In the genomic region with DNA sequence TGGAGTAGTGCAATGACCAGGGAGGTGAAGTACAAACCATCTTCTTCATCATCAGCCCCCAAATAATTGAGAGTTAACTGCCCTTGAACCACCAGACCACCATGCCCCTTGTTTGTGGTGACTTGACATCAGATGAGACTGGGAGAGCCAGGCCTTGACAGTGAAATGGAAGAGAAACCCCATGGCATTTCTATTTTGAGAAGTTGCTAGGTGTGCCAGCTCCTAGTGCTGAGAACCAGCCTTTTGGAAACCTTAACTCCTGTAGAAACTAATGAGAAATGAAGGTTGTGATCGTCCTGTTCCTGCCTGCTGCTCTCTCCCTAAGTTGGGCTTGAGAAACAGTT, we compare ENCODE assay signal across 15 cellular contexts. TPM values are rescaled to one million over a fixed set of nuclear protein-coding genes. Genes with fewer than 3 reads are reported as not detected.
DNase-seq lines count a peak whose midpoint lies in the region; ATAC-seq and TF ChIP-seq lines count a peak whose summit lies in the region.
"Had no signal": no experiment of that assay in that cellular context is flagged by ENCODE, and none has a peak within 500 bp of the region (broad histone marks: within the 10 kb centered on the region; RNA-seq: fewer than 3 reads in every experiment).

No MANE protein-coding gene starts in this region.

- POLR2A ChIA-PET in CD4-positive, alpha-beta T cell (lab: Charles Lee): interaction anchor here (3.6 kb wide), 1 partner anchor 28 kb away, joined by 32 read pairs; no protein-coding TSS in a partner anchor

- no peak for ATAC-seq in CD4-positive, alpha-beta T cell (ENCODE audit: poor library complexity)
- ATAC-seq in right cardiac atrium: no peak
- ATAC-seq: T-cell had no signal

- intact Hi-C loops in CD4-positive, alpha-beta T cell (cut with DNase I, micrococcal nuclease): loop anchor here in 1 of 2 experiments (5.0 kb wide), 2 partner anchors 172 to 323 kb away; a partner anchor contains a TSS
- intact Hi-C loops in right cardiac atrium (cut with DNase I): no loop called here

- H3K9ac ChIP-seq in skeletal muscle tissue (ENCODE audit: low read depth in 1 of 3, low read length in 3 of 3): peak overlapping the region; percentile 74 to 88 (median 77)

- 46% methylated on average over 1 of the region's 1 CpG for WGBS in right cardiac atrium

- H3K36me3 ChIP-seq in Peyer's patch (no peaks in the 10 kb centered on the region), skeletal muscle tissue (ENCODE audit: control insufficient read depth in 3 of 3, insufficient read depth in 3 of 3, low read length in 3 of 3) (peaks cover 0 to 2% (median 0%) of the 10 kb centered on the region in 3 donors)

- no peaks in the 10 kb centered on the region for H3K9me3 ChIP-seq in CD4-positive, alpha-beta T cell (ENCODE audit: control insufficient read depth, low read length)
- no peaks in the 10 kb centered on the region for H3K9me3 ChIP-seq in Peyer's patch
- no peaks in the 10 kb centered on the region for H3K9me3 ChIP-seq in right cardiac atrium (ENCODE audit: control insufficient read depth, low read length)
- H3K9me3 ChIP-seq in skeletal muscle tissue (ENCODE audit: control insufficient read depth in 3 of 3, low read length in 3 of 3): no peaks in the 10 kb centered on the region

- H3K27me3 ChIP-seq in CD4-positive, alpha-beta T cell (ENCODE audit: control insufficient read depth, insufficient read depth, low read length): no peaks in the 10 kb centered on the region
- H3K27me3 ChIP-seq in Peyer's patch: no peaks in the 10 kb centered on the region
- no peaks in the 10 kb centered on the region for H3K27me3 ChIP-seq in right cardiac atrium (ENCODE audit: control insufficient read depth, insufficient read depth)
- no peaks in the 10 kb centered on the region for H3K27me3 ChIP-seq in skeletal muscle tissue (ENCODE audit: control insufficient read depth in 3 of 3, insufficient read depth in 3 of 3, low read length in 3 of 3)

- CTCF ChIA-PET in CD4-positive, alpha-beta T cell (lab: Charles Lee): no interaction called here

- no peak for DNase-seq in CD4-positive, alpha-beta T cell
- DNase-seq in Peyer's patch (no peak), right cardiac atrium (no peak), NCI-H128 (lab: John Stamatoyannopoulos, UW; ENCODE audit: unreplicated experiment) (no peak), GF-D8 (lab: John Stamatoyannopoulos, UW) (no peak)
- no peak for DNase-seq in stimulated activated CD4-positive, alpha-beta T cell treated with anti-CD3 and anti-CD28 coated beads, Interleukin-12 subunit alpha, Interleukin-12 subunit beta, amount 100 ng/mL, for 4 hours
- DNase-seq in stimulated activated CD4-positive, alpha-beta T cell treated with anti-CD3 and anti-CD28 coated beads, Interleukin-4, amount 100 ng/mL, for 24 hours: no peak
- DNase-seq: activated T-cell treated with anti-CD3 and anti-CD28 coated beads, Interleukin-2, amount 50 U/mL, for 24 hours; amniotic stem cell; DMS79; effector CD4-positive, alpha-beta T cell; foreskin fibroblast; GOT3; T-cell had no signal

- no peak overlapping the region for H3K27ac Mint-ChIP-seq in CD4-positive, alpha-beta T cell
- H3K27ac Mint-ChIP-seq: activated T-cell treated with anti-CD3 and anti-CD28 coated beads, Interleukin-2, amount 50 U/mL, for 24 hours had no signal

- no peak overlapping the region for H3K4me3 ChIP-seq in Peyer's patch
- no peak overlapping the region for H3K4me3 ChIP-seq in right cardiac atrium (ENCODE audit: low read length)
- H3K4me3 ChIP-seq in skeletal muscle tissue (ENCODE audit: low read length in 3 of 3): peak overlapping the region; percentile 13 to 57 (median 41)

- peaks cover 40% of the 10 kb centered on the region for H3K4me1 Mint-ChIP-seq in CD4-positive, alpha-beta T cell (ENCODE audit: low read depth)

- H3K27ac ChIP-seq in CD4-positive, alpha-beta T cell (ENCODE audit: low read depth, low read length): no peak overlapping the region
- H3K27ac ChIP-seq in Peyer's patch (peak overlapping the region; percentile 25 to 76 (median 57)), right cardiac atrium (ENCODE audit: low read length) (peak overlapping the region; percentile 60), skeletal muscle tissue (ENCODE audit: low read depth, low read length) (peak overlapping the region; percentile 99)

- no peak for TF ChIP-seq CTCF in CD4-positive, alpha-beta T cell (IDR thresholded peaks at IDR 0.05)
- TF ChIP-seq CTCF in Peyer's patch (IDR thresholded peaks at IDR 0.05): no peak

- TF ChIP-seq POLR2A in Peyer's patch (IDR thresholded peaks at IDR 0.05): no peak

- peaks cover 22% of the 10 kb centered on the region for H3K36me3 Mint-ChIP-seq in CD4-positive, alpha-beta T cell (ENCODE audit: low read depth)
- H3K36me3 Mint-ChIP-seq: T-cell had no signal

- no peaks in the 10 kb centered on the region for H3K27me3 Mint-ChIP-seq in CD4-positive, alpha-beta T cell
- H3K27me3 Mint-ChIP-seq: activated T-cell treated with anti-CD3 and anti-CD28 coated beads, Interleukin-2, amount 50 U/mL, for 24 hours; T-cell had no signal

- peaks cover 0 to 51% (median 8%) of the 10 kb centered on the region in 4 donors for H3K4me1 ChIP-seq in Peyer's patch
- peaks cover 2% of the 10 kb centered on the region for H3K4me1 ChIP-seq in right cardiac atrium (ENCODE audit: control insufficient read depth, insufficient read depth, low read length)
- H3K4me1 ChIP-seq in skeletal muscle tissue (ENCODE audit: control insufficient read depth in 3 of 3, insufficient read depth in 3 of 3, low read length in 3 of 3): peaks cover 31 to 45% (median 44%) of the 10 kb centered on the region in 3 donors

- peak overlapping the region; percentile 35 for H3K4me3 Mint-ChIP-seq in CD4-positive, alpha-beta T cell
- H3K4me3 Mint-ChIP-seq: activated T-cell treated with anti-CD3 and anti-CD28 coated beads, Interleukin-2, amount 50 U/mL, for 24 hours had no signal

- no peaks in the 10 kb centered on the region for H3K9me3 Mint-ChIP-seq in CD4-positive, alpha-beta T cell
- H3K9me3 Mint-ChIP-seq: activated T-cell treated with anti-CD3 and anti-CD28 coated beads, Interleukin-2, amount 50 U/mL, for 24 hours; T-cell had no signal

RNA-seq across cellular contexts. Expression of a gene that starts 2.8 kb away (rescaled TPM):
- 10 to 100 TPM; 52.8 to 57.3 TPM for total RNA-seq in CD4-positive, alpha-beta T cell
- total RNA-seq in Peyer's patch: 100 to 1,000 TPM; 114 to 340 (median 178) TPM
- 10 to 100 TPM; 40.3 to 54.6 (median 50.3) TPM for total RNA-seq in right cardiac atrium
- 41.0 TPM for polyA plus RNA-seq in right cardiac atrium
- total RNA-seq in skeletal muscle tissue: 18.3 TPM

RNA-seq across cellular contexts. Expression of a gene that starts 53.7 kb away (rescaled TPM):
- total RNA-seq in CD4-positive, alpha-beta T cell: 10 to 100 TPM; 88.8 to 92.6 TPM
- total RNA-seq in Peyer's patch: 100 to 1,000 TPM in 2 of 4 donors, 10 to 100 TPM in 2; 64.8 to 120 (median 98.3) TPM
- total RNA-seq in right cardiac atrium: 100 to 1,000 TPM; 104 to 150 (median 123) TPM
- polyA plus RNA-seq in right cardiac atrium: 66.7 TPM
- total RNA-seq in skeletal muscle tissue: 74.6 TPM

RNA-seq across cellular contexts. Expression of a gene that starts 56.1 kb away (rescaled TPM):
- total RNA-seq in CD4-positive, alpha-beta T cell: under 1 TPM; 0.17 to 0.25 TPM
- total RNA-seq in Peyer's patch (10 to 100 TPM; 12.4 to 24.0 (median 17.3) TPM), right cardiac atrium (10 to 100 TPM; 38.0 to 50.4 (median 46.4) TPM), skeletal muscle tissue (8.9 TPM)
- 25.9 TPM for polyA plus RNA-seq in right cardiac atrium

RNA-seq across cellular contexts. Expression of a gene that starts 57.1 kb away (rescaled TPM):
- 10 to 100 TPM; 73.3 to 78.7 TPM for total RNA-seq in CD4-positive, alpha-beta T cell
- total RNA-seq in Peyer's patch (10 to 100 TPM; 47.9 to 89.5 (median 80.0) TPM), right cardiac atrium (1 to 10 TPM; 5.9 to 7.1 (median 6.8) TPM), skeletal muscle tissue (15.7 TPM)
- 9.6 TPM for polyA plus RNA-seq in right cardiac atrium

Comparison
In these comparisons a context has a peak if more than half of its experiments do, and no peak if none do; other contexts are left out.
1. H3K4me3 ChIP-seq: peak in skeletal muscle tissue (3 of 3); none in Peyer's patch (0 of 4) and right cardiac atrium (single experiment).